In genomic region chr6:7446644-7447325, GRCh38 we compare ENCODE assay signal across 22 cellular contexts. TPM values are rescaled to one million over a fixed set of nuclear protein-coding genes. Genes with fewer than 3 reads are reported as not detected.
A peak's percentile ranks its signal among the peaks of the same experiment; 100 is the strongest.
DNase-seq lines count a peak whose midpoint lies in the region; ATAC-seq and TF ChIP-seq lines count a peak whose summit lies in the region.
"Had no signal": no experiment of that assay in that cellular context is flagged by ENCODE, and none has a peak within 500 bp of the region (broad histone marks: within the 10 kb centered on the region; RNA-seq: fewer than 3 reads in every experiment).

No MANE protein-coding gene starts in this region.

- H4K12ac ChIP-seq in trophoblast cell (ENCODE audit: low read depth, low read length): no peak overlapping the region

- H3K27ac Mint-ChIP-seq in activated CD4-positive, alpha-beta T cell treated with anti-CD3 and anti-CD28 coated beads for 36 hours: no peak overlapping the region
- H3K27ac Mint-ChIP-seq in activated CD4-positive, alpha-beta T cell treated with anti-CD3 and anti-CD28 coated beads, Interleukin-2, amount 10 ng/mL, durations not matched to agents 7 days and 5 days: no peak overlapping the region
- H3K27ac Mint-ChIP-seq: activated naive CD4-positive, alpha-beta T cell treated with anti-CD3 and anti-CD28 coated beads for 36 hours had no signal

- H2AK5ac ChIP-seq in trophoblast cell (ENCODE audit: low read length): no peak overlapping the region

- no peak overlapping the region for H4K8ac ChIP-seq in trophoblast cell (ENCODE audit: low read depth, low read length)

- H3K79me1 ChIP-seq in trophoblast cell (ENCODE audit: low read length): no peaks in the 10 kb centered on the region

- 44 to 46% methylated on average over 8 to 10 of the region's 15 CpGs for WGBS in esophagus squamous epithelium, 2 donors
- WGBS in trophoblast cell (ENCODE audit: extremely low coverage, insufficient coverage, insufficient read length): no CpG with 5 or more reads among the region's 15 CpGs

- H3K9ac ChIP-seq in trophoblast cell (ENCODE audit: low read length): no peak overlapping the region

- no peak overlapping the region for H3K4me3 ChIP-seq in RWPE2 (ENCODE audit: severe bottlenecking)
- no peak overlapping the region for H3K4me3 ChIP-seq in esophagus squamous epithelium
- H3K4me3 ChIP-seq in skin epidermis: no peak overlapping the region
- no peak overlapping the region for H3K4me3 ChIP-seq in trophoblast cell (ENCODE audit: low read depth, low read length)
- H3K4me3 ChIP-seq: ascending aorta, right atrium auricular region, stomach had no signal

- DNase-seq in HPDE6-E6E7 (ENCODE audit: extremely low spot score) (peak; percentile 69), RWPE2 (ENCODE audit: low spot score) (no peak), esophagus squamous epithelium (lab: John Stamatoyannopoulos, UW) (no peak), DMS153 treated with DMSO at 0.1 percent for 48 hours (lab: John Stamatoyannopoulos, UW; ENCODE audit: unreplicated experiment) (no peak), trophoblast cell (no peak)
- no peak for DNase-seq in activated CD4-positive, alpha-beta T cell treated with anti-CD3 and anti-CD28 coated beads for 36 hours
- no peak for DNase-seq in activated CD4-positive, alpha-beta T cell treated with anti-CD3 and anti-CD28 coated beads, Interleukin-2, amount 10 ng/mL, durations not matched to agents 7 days and 5 days
- DNase-seq: activated CD4-positive, alpha-beta T cell treated with anti-CD3 and anti-CD28 coated beads, Interleukin-2, amount 50 U/mL, for 48 hours; activated naive CD4-positive, alpha-beta T cell treated with anti-CD3 and anti-CD28 coated beads for 36 hours; activated T-cell treated with anti-CD3 and anti-CD28 coated beads, Interleukin-2, amount 50 U/mL, for 1 hour; foreskin fibroblast; H9; Karpas-422; midbrain; NCI-H1105; NCI-H82; stimulated activated CD4-positive, alpha-beta T cell treated with anti-CD3 and anti-CD28 coated beads, Interleukin-1b, Interleukin-23, amount 100 ng/mL, for 48 hours; stomach had no signal

- H3K27ac ChIP-seq in RWPE2 (ENCODE audit: poor library complexity, severe bottlenecking) (peak overlapping the region; percentile 42), esophagus squamous epithelium (peak overlapping the region; percentile 82 to 89 (median 83)), skin epidermis (peak overlapping the region in 18 of 21 experiments; percentile 18 to 85 (median 69)), trophoblast cell (ENCODE audit: low read depth, low read length) (no peak overlapping the region)
- H3K27ac ChIP-seq: ascending aorta, right atrium auricular region, stomach had no signal

- peaks cover 2% of the 10 kb centered on the region for H3K9me3 Mint-ChIP-seq in activated CD4-positive, alpha-beta T cell treated with anti-CD3 and anti-CD28 coated beads for 36 hours (ENCODE audit: low read depth)
- H3K9me3 Mint-ChIP-seq in activated CD4-positive, alpha-beta T cell treated with anti-CD3 and anti-CD28 coated beads, Interleukin-2, amount 10 ng/mL, durations not matched to agents 7 days and 5 days: peaks cover 3% of the 10 kb centered on the region
- H3K9me3 Mint-ChIP-seq: activated naive CD4-positive, alpha-beta T cell treated with anti-CD3 and anti-CD28 coated beads for 36 hours had no signal

- no peak overlapping the region for H4K91ac ChIP-seq in trophoblast cell (ENCODE audit: low read depth, low read length)

- H2AFZ ChIP-seq in trophoblast cell (ENCODE audit: insufficient read depth, low read length, poor library complexity): no peak overlapping the region

- H3K79me2 ChIP-seq in trophoblast cell (ENCODE audit: control insufficient read depth, insufficient read depth, low read length, poor library complexity): peaks cover 1% of the 10 kb centered on the region

- H3K4me1 Mint-ChIP-seq in activated CD4-positive, alpha-beta T cell treated with anti-CD3 and anti-CD28 coated beads for 36 hours: no peaks in the 10 kb centered on the region
- no peaks in the 10 kb centered on the region for H3K4me1 Mint-ChIP-seq in activated CD4-positive, alpha-beta T cell treated with anti-CD3 and anti-CD28 coated beads, Interleukin-2, amount 10 ng/mL, durations not matched to agents 7 days and 5 days

- H3K4me2 ChIP-seq in trophoblast cell (ENCODE audit: low read length): no peak overlapping the region

- H2BK5ac ChIP-seq in trophoblast cell (ENCODE audit: low read depth, low read length, poor library complexity): no peak overlapping the region

- TF ChIP-seq CTCF in RWPE2 (IDR thresholded peaks at IDR 0.05; ENCODE audit: poor library complexity, severe bottlenecking) (no peak), esophagus squamous epithelium (IDR thresholded peaks at IDR 0.05) (peak in 1 of 6 experiments; percentile 19)

- H3K14ac ChIP-seq in trophoblast cell (ENCODE audit: low read length): no peak overlapping the region

- CTCF ChIA-PET in activated CD4-positive, alpha-beta T cell treated with anti-CD3 and anti-CD28 coated beads for 36 hours (lab: Charles Lee): interaction anchor here (0.7 kb wide), 1 partner anchor 224 kb away, joined by 4 read pairs; no protein-coding TSS in a partner anchor
- CTCF ChIA-PET in activated CD4-positive, alpha-beta T cell treated with anti-CD3 and anti-CD28 coated beads, Interleukin-2, amount 10 ng/mL, durations not matched to agents 7 days and 5 days (lab: Charles Lee): interaction anchor here (1.6 kb wide), 1 partner anchor 10 kb away, joined by 4 read pairs; no protein-coding TSS in a partner anchor

- peak; percentile 86 for ATAC-seq in RWPE2 (ENCODE audit: low read depth)
- no peak for ATAC-seq in activated CD4-positive, alpha-beta T cell treated with anti-CD3 and anti-CD28 coated beads for 36 hours

- no peaks in the 10 kb centered on the region for H3K9me3 ChIP-seq in RWPE2 (ENCODE audit: severe bottlenecking)
- H3K9me3 ChIP-seq in esophagus squamous epithelium: no peaks in the 10 kb centered on the region
- no peaks in the 10 kb centered on the region for H3K9me3 ChIP-seq in trophoblast cell (ENCODE audit: insufficient read depth, low read depth, low read length)
- H3K9me3 ChIP-seq: ascending aorta, right atrium auricular region, stomach had no signal

- H3K27me3 ChIP-seq in RWPE2 (ENCODE audit: insufficient read depth, poor library complexity, severe bottlenecking) (no peaks in the 10 kb centered on the region), esophagus squamous epithelium (peaks cover 0 to 3% (median 0%) of the 10 kb centered on the region in 4 donors), trophoblast cell (ENCODE audit: insufficient read depth, low read length) (no peaks in the 10 kb centered on the region)
- H3K27me3 ChIP-seq: ascending aorta, right atrium auricular region, stomach had no signal

- H3K27me3 Mint-ChIP-seq in activated CD4-positive, alpha-beta T cell treated with anti-CD3 and anti-CD28 coated beads for 36 hours: peaks cover 4% of the 10 kb centered on the region
- H3K27me3 Mint-ChIP-seq in activated CD4-positive, alpha-beta T cell treated with anti-CD3 and anti-CD28 coated beads, Interleukin-2, amount 10 ng/mL, durations not matched to agents 7 days and 5 days: peaks cover 9% of the 10 kb centered on the region

- H2BK120ac ChIP-seq in trophoblast cell (ENCODE audit: insufficient read depth, low read length, poor library complexity): no peak overlapping the region

- POLR2A ChIA-PET in activated CD4-positive, alpha-beta T cell treated with anti-CD3 and anti-CD28 coated beads for 36 hours (lab: Charles Lee): no interaction called here
- POLR2A ChIA-PET in activated CD4-positive, alpha-beta T cell treated with anti-CD3 and anti-CD28 coated beads, Interleukin-2, amount 10 ng/mL, durations not matched to agents 7 days and 5 days (lab: Charles Lee): no interaction called here

- no peak overlapping the region for H3K4me3 Mint-ChIP-seq in activated CD4-positive, alpha-beta T cell treated with anti-CD3 and anti-CD28 coated beads for 36 hours
- H3K4me3 Mint-ChIP-seq in activated CD4-positive, alpha-beta T cell treated with anti-CD3 and anti-CD28 coated beads, Interleukin-2, amount 10 ng/mL, durations not matched to agents 7 days and 5 days: no peak overlapping the region
- H3K4me3 Mint-ChIP-seq: activated naive CD4-positive, alpha-beta T cell treated with anti-CD3 and anti-CD28 coated beads for 36 hours; H9; neural crest cell had no signal

- no peaks in the 10 kb centered on the region for H3K36me3 Mint-ChIP-seq in activated CD4-positive, alpha-beta T cell treated with anti-CD3 and anti-CD28 coated beads for 36 hours (ENCODE audit: low read depth)
- H3K36me3 Mint-ChIP-seq in activated CD4-positive, alpha-beta T cell treated with anti-CD3 and anti-CD28 coated beads, Interleukin-2, amount 10 ng/mL, durations not matched to agents 7 days and 5 days (ENCODE audit: low read depth): no peaks in the 10 kb centered on the region

- H3K23ac ChIP-seq in trophoblast cell (ENCODE audit: low read length): no peak overlapping the region

- H3K4me1 ChIP-seq in RWPE2 (ENCODE audit: insufficient read depth, poor library complexity, severe bottlenecking) (peaks cover 14% of the 10 kb centered on the region), esophagus squamous epithelium (peaks cover 3 to 48% (median 10%) of the 10 kb centered on the region in 3 donors), trophoblast cell (ENCODE audit: control insufficient read depth in 1 of 2, insufficient read depth in 2 of 2, low read length in 2 of 2) (peaks cover 0 to 5% of the 10 kb centered on the region in 2 experiments)
- H3K4me1 ChIP-seq: ascending aorta, right atrium auricular region, stomach had no signal

- H3K36me3 ChIP-seq in RWPE2 (ENCODE audit: low read depth): no peaks in the 10 kb centered on the region
- H3K36me3 ChIP-seq in esophagus squamous epithelium: no peaks in the 10 kb centered on the region
- no peaks in the 10 kb centered on the region for H3K36me3 ChIP-seq in trophoblast cell (ENCODE audit: control insufficient read depth in 1 of 2, insufficient read depth in 2 of 2, low read length in 2 of 2)
- H3K36me3 ChIP-seq: ascending aorta, right atrium auricular region, stomach had no signal

- H3K4ac ChIP-seq in trophoblast cell (ENCODE audit: low read depth, low read length): no peak overlapping the region

- TF ChIP-seq POLR2A in esophagus squamous epithelium (IDR thresholded peaks at IDR 0.05): no peak

- intact Hi-C loops in esophagus squamous epithelium (cut with DNase I): no loop called here
- intact Hi-C loops in activated CD4-positive, alpha-beta T cell treated with anti-CD3 and anti-CD28 coated beads for 36 hours (cut with DNase I, micrococcal nuclease): no loop called here

- no peak overlapping the region for H2BK12ac ChIP-seq in trophoblast cell (ENCODE audit: low read length)

- H3K18ac ChIP-seq in trophoblast cell (ENCODE audit: low read length): no peak overlapping the region

RNA-seq across cellular contexts. Expression of gene RIOK1, which starts 57.2 kb away (rescaled TPM):
- 10 to 100 TPM in 3 of 4 donors, 1 to 10 TPM in 1; 9.3 to 28.2 (median 22.9) TPM for total RNA-seq in esophagus squamous epithelium
- total RNA-seq in activated CD4-positive, alpha-beta T cell treated with anti-CD3 and anti-CD28 coated beads for 36 hours: 10 to 100 TPM; 37.3 to 39.6 TPM
- 24.7 and 25.6 TPM in 2 replicates for polyA plus RNA-seq in trophoblast cell (2013)
- 10 to 100 TPM; 25.8 to 29.1 TPM for total RNA-seq in activated CD4-positive, alpha-beta T cell treated with anti-CD3 and anti-CD28 coated beads, Interleukin-2, amount 10 ng/mL, durations not matched to agents 7 days and 5 days

RNA-seq across cellular contexts. Expression of gene CAGE1, which starts 57.2 kb away (rescaled TPM):
- under 1 TPM in 1 of 4 donors, not detected in 3; 0.09 TPM for total RNA-seq in esophagus squamous epithelium
- under 1 TPM; 0.07 to 0.09 TPM for total RNA-seq in activated CD4-positive, alpha-beta T cell treated with anti-CD3 and anti-CD28 coated beads for 36 hours
- polyA plus RNA-seq in trophoblast cell (2013): 0.10 and 0.12 TPM in 2 replicates
- total RNA-seq in activated CD4-positive, alpha-beta T cell treated with anti-CD3 and anti-CD28 coated beads, Interleukin-2, amount 10 ng/mL, durations not matched to agents 7 days and 5 days: under 1 TPM in 1 of 2 experiments, not detected in 1; 0.12 TPM
- total RNA-seq: ascending aorta, right atrium auricular region, stomach had no signal
- polyA plus RNA-seq: stomach had no signal
